10 cellular contexts compared by ENCODE assay signal in the genomic region with DNA sequence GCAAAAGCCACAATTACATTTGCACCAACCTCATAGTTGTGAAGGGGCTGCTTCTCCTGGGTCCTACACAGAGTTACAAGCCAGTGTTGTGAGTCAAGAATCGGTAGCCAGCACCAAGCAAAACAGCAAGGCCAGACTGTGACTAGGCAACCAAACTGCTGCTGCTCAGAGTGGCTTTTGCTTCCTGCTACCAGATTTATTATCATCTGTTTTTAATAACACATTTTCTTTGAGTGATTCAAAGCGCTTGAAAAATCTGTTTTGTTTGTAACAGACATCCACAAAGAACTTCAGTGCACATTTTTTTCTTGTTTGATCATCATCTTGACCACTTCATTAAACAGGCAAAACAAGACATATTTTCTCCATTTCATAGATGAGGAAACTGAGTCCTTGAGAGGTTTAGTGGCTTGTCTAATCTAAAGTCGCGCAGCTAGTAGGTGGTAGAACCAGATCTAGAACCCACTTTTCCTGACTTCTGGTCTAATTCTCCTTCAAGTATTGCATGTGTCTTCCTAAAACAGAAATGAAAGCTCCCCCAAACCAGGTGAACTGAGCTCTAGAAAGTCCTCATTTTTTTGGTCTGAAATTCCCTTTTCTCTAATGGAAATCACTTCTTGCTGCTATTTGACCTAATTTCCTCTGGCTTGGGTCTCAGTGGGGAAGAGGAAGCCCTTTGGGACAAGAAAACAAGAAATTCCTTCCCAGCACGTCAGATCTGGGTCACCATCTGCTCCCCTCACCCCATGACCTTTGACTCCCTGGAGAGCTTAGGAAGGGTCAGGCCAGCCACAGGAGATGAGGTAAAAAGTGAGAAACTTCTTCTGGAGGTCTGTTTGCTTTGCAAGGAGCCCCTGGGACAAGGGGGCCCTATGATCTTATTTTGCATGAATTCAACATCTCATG. TPM values are rescaled to one million over a fixed set of nuclear protein-coding genes. Genes with fewer than 3 reads are reported as not detected.
DNase-seq lines count a peak whose midpoint lies in the region; ATAC-seq and TF ChIP-seq lines count a peak whose summit lies in the region.
"Had no signal": no experiment of that assay in that cellular context is flagged by ENCODE, and none has a peak within 500 bp of the region (broad histone marks: within the 10 kb centered on the region; RNA-seq: fewer than 3 reads in every experiment).

No MANE protein-coding gene starts in this region.

- H3K9me3 Mint-ChIP-seq in osteocyte (ENCODE audit: unreplicated experiment), result no peaks in the 10 kb centered on the region

- intact Hi-C loops in ovary (cut with DNase I), result no loop called here

- no peak overlapping the region for H3K27ac ChIP-seq in RWPE2 (ENCODE audit: poor library complexity, severe bottlenecking)
- no peak overlapping the region for H3K27ac ChIP-seq in ovary
- H3K27ac ChIP-seq: neutrophil had no signal

- TF ChIP-seq EP300 in ovary (IDR thresholded peaks at IDR 0.05), result no peak

- DNase-seq in AG10803 (ENCODE audit: low read depth) (peak; percentile 98), RWPE2 (ENCODE audit: low spot score) (no peak), fibroblast of pulmonary artery (ENCODE audit: low read depth) (peak; percentile 87), osteocyte (ENCODE audit: extremely low spot score, unreplicated experiment) (no peak), ovary (no peak), NCI-H1048 (lab: John Stamatoyannopoulos, UW) (no peak), HUDEP-2 (lab: John Stamatoyannopoulos, UW; ENCODE audit: unreplicated experiment in 76 of 76) (no peak)
- DNase-seq: NCI-H510A treated with DMSO at 0.1 percent for 48 hours had no signal

- H3K4me3 ChIP-seq in AG10803 (ENCODE audit: low read length) (no peak overlapping the region), RWPE2 (ENCODE audit: severe bottlenecking) (no peak overlapping the region), fibroblast of pulmonary artery (replicated peaks; ENCODE audit: low read depth, low read length) (no peak overlapping the region), ovary (no peak overlapping the region)

- peaks cover 68% of the 10 kb centered on the region for H3K4me1 Mint-ChIP-seq in osteocyte (ENCODE audit: unreplicated experiment)

- TF ChIP-seq CTCF in AG10803 (conservative IDR thresholded peaks at IDR 0.05; ENCODE audit: low read length) (no peak), RWPE2 (IDR thresholded peaks at IDR 0.05; ENCODE audit: poor library complexity, severe bottlenecking) (no peak), fibroblast of pulmonary artery (IDR thresholded peaks at IDR 0.05; ENCODE audit: low read length, missing control alignments) (no peak), osteocyte (IDR thresholded peaks at IDR 0.05) (no peak), ovary (IDR thresholded peaks at IDR 0.05) (no peak)

- H3K4me1 ChIP-seq in RWPE2 (ENCODE audit: insufficient read depth, poor library complexity, severe bottlenecking), result no peaks in the 10 kb centered on the region
- H3K4me1 ChIP-seq in ovary (ENCODE audit: insufficient read depth), result peaks cover 1% of the 10 kb centered on the region

- no peaks in the 10 kb centered on the region for H3K27me3 Mint-ChIP-seq in osteocyte (ENCODE audit: unreplicated experiment)

- peak overlapping the region; percentile 18 for H3K4me3 Mint-ChIP-seq in osteocyte (ENCODE audit: unreplicated experiment)

- H3K36me3 ChIP-seq in RWPE2 (ENCODE audit: low read depth) (no peaks in the 10 kb centered on the region), ovary (no peaks in the 10 kb centered on the region)
- H3K36me3 ChIP-seq: neutrophil had no signal

- H3K27me3 ChIP-seq in RWPE2 (ENCODE audit: insufficient read depth, poor library complexity, severe bottlenecking) (no peaks in the 10 kb centered on the region), ovary (no peaks in the 10 kb centered on the region)
- H3K27me3 ChIP-seq: neutrophil had no signal

- H3K9me3 ChIP-seq in RWPE2 (ENCODE audit: severe bottlenecking) (no peaks in the 10 kb centered on the region), ovary (no peaks in the 10 kb centered on the region)
- H3K9me3 ChIP-seq: neutrophil had no signal

- H3K27ac Mint-ChIP-seq in osteocyte (ENCODE audit: unreplicated experiment), result peak overlapping the region; percentile 92

- ATAC-seq in RWPE2 (ENCODE audit: low read depth) (peak; percentile 36; the same call in 1 of the 3 replicates), GM19395 (IDR thresholded peaks at IDR 0.05; ENCODE audit: unreplicated experiment) (no peak)

- TF ChIP-seq POLR2A in ovary (IDR thresholded peaks at IDR 0.05), result no peak

- WGBS in ovary, 3 donors, result 21 to 27% (median 23%) methylated on average over 5 of the region's 5 CpGs

- H3K36me3 Mint-ChIP-seq in osteocyte (ENCODE audit: unreplicated experiment), result no peaks in the 10 kb centered on the region

RNA-seq across cellular contexts. Expression of a gene that starts 39.9 kb away (rescaled TPM):
- total RNA-seq in osteocyte, result 58.9 and 60.3 TPM in 2 replicates
- total RNA-seq in ovary, result 10 to 100 TPM; 35.8 to 65.8 (median 56.0) TPM
- 10 to 100 TPM; 50.8 to 64.9 TPM for polyA plus RNA-seq in ovary

RNA-seq across cellular contexts. Expression of a gene that starts 40.0 kb away (rescaled TPM):
- total RNA-seq in osteocyte (0.81 and 0.97 TPM in 2 replicates), ovary (1 to 10 TPM in 4 of 7 donors, under 1 TPM in 3; 0.24 to 1.9 (median 1.0) TPM)
- polyA plus RNA-seq in ovary, result under 1 TPM; 0.68 to 0.92 TPM

Comparison
In these comparisons a context has a peak if more than half of its experiments do, and no peak if none do; other contexts are left out.
1. DNase-seq: peak in AG10803 (single experiment) and fibroblast of pulmonary artery (single experiment); none in RWPE2 (single experiment), osteocyte (single experiment), ovary (0 of 5), NCI-H1048 (single experiment) and HUDEP-2 (0 of 76).